8 cellular contexts compared by ENCODE assay signal in the genomic region with DNA sequence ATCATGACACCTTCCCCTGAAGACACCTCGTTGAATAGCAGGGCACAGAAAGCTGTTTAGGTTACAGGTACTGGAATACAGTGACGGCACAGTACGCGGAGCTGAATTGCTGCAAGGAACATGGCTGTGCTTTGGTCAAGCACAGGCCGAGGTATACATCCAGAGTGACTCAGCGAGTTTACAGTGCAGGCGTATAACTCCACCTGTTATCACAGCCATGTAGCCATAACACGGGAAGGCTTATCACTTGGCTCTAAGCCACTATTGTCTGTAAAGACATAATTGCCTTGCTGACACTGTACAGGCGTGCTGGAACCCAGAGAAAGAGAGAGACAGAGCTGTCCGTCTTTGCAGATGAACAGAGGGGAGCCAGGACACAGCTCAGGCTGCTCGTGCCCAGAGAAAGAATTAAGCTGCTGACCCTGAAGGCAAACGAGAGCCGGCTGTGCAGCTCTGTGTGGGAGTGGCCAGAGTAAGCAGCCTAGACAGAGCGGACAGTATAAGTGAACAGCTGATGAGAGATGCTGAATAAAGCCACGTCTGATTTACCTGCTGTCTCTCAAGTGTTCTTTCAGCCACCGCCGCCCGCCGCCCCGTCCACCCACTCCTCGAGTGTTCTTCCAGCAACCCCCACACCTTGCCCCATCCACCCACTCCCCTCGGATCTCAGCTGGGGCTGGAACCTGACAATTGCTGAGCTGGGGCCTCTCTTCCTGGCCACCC.
DNase-seq lines count a peak whose midpoint lies in the region; ATAC-seq, FAIRE-seq and TF ChIP-seq lines count a peak whose summit lies in the region.

No MANE protein-coding gene starts in this region.

- H3K27me3 ChIP-seq in astrocyte (ENCODE audit: insufficient read depth, low read length) (no peaks in the 10 kb centered on the region), left ventricle myocardium inferior (ENCODE audit: low read depth) (no peaks in the 10 kb centered on the region), sigmoid colon (no peaks in the 10 kb centered on the region)

- no peak for ATAC-seq in GM21528 (IDR thresholded peaks at IDR 0.05; ENCODE audit: low FRiP score, unreplicated experiment)

- H3K27ac ChIP-seq in astrocyte (ENCODE audit: low read depth, low read length) (peak overlapping the region; percentile 35), left ventricle myocardium inferior (replicated peaks) (peak overlapping the region; percentile 87), sigmoid colon (peak overlapping the region; percentile 83 to 94 (median 90))

- no peak for TF ChIP-seq POLR2A in sigmoid colon (IDR thresholded peaks at IDR 0.05)

- no peak overlapping the region for H3K4me3 ChIP-seq in astrocyte (ENCODE audit: insufficient read depth, low read depth, low read length)
- peak overlapping the region; percentile 18 for H3K4me3 ChIP-seq in left ventricle myocardium inferior
- H3K4me3 ChIP-seq in sigmoid colon: peak overlapping the region in 1 of 4 donors; percentile 3

- CTCF ChIA-PET in activated CD4-positive, alpha-beta memory T cell treated with anti-CD3 and anti-CD28 coated beads for 36 hours (lab: Charles Lee): interaction anchor here (0.5 to 1.7 kb wide), 3 partner anchors 11 to 69 kb away, joined by 4 to 11 read pairs (median 9); no protein-coding TSS in a partner anchor

- no peaks in the 10 kb centered on the region for H3K79me2 ChIP-seq in astrocyte (ENCODE audit: insufficient read depth, low read length)

- no peaks in the 10 kb centered on the region for H3K36me3 Mint-ChIP-seq in astrocyte (ENCODE audit: low read depth, unreplicated experiment)
- no peaks in the 10 kb centered on the region for H3K36me3 Mint-ChIP-seq in activated CD4-positive, alpha-beta memory T cell treated with anti-CD3 and anti-CD28 coated beads for 36 hours

- WGBS in sigmoid colon, 2 donors: 14 to 58% methylated on average over 22 of the region's 22 CpGs

- POLR2A ChIA-PET in activated CD4-positive, alpha-beta memory T cell treated with anti-CD3 and anti-CD28 coated beads for 36 hours (lab: Charles Lee): no interaction called here

- peak overlapping the region; percentile 63 for H3K4me2 ChIP-seq in astrocyte (ENCODE audit: low read length)

- H4K20me1 ChIP-seq in astrocyte (ENCODE audit: insufficient read depth, low read length): no peaks in the 10 kb centered on the region

- FAIRE-seq in astrocyte (lab: Jason Lieb, UNC): no peak

- H3K4me1 Mint-ChIP-seq in astrocyte (ENCODE audit: low read depth, unreplicated experiment): peaks cover 41% of the 10 kb centered on the region
- H3K4me1 Mint-ChIP-seq in activated CD4-positive, alpha-beta memory T cell treated with anti-CD3 and anti-CD28 coated beads for 36 hours (ENCODE audit: low read depth): peaks cover 2% of the 10 kb centered on the region

- H3K9me3 ChIP-seq in astrocyte (ENCODE audit: insufficient read depth, low read depth, low read length): no peaks in the 10 kb centered on the region
- no peaks in the 10 kb centered on the region for H3K9me3 ChIP-seq in left ventricle myocardium inferior (replicated peaks)
- no peaks in the 10 kb centered on the region for H3K9me3 ChIP-seq in sigmoid colon

- no peaks in the 10 kb centered on the region for H3K36me3 ChIP-seq in astrocyte (ENCODE audit: insufficient read depth, low read length)
- H3K36me3 ChIP-seq in left ventricle myocardium inferior: no peaks in the 10 kb centered on the region
- no peaks in the 10 kb centered on the region for H3K36me3 ChIP-seq in sigmoid colon

- H2AFZ ChIP-seq in astrocyte (ENCODE audit: low read depth, low read length): peak overlapping the region; percentile 57

- no peak overlapping the region for H3K4me3 Mint-ChIP-seq in astrocyte (ENCODE audit: unreplicated experiment)
- H3K4me3 Mint-ChIP-seq in activated CD4-positive, alpha-beta memory T cell treated with anti-CD3 and anti-CD28 coated beads for 36 hours: no peak overlapping the region

- H3K27ac Mint-ChIP-seq in astrocyte (ENCODE audit: unreplicated experiment): peak overlapping the region; percentile 67
- no peak overlapping the region for H3K27ac Mint-ChIP-seq in activated CD4-positive, alpha-beta memory T cell treated with anti-CD3 and anti-CD28 coated beads for 36 hours

- intact Hi-C loops in left ventricle myocardium inferior (cut with micrococcal nuclease) (no loop called here), sigmoid colon (cut with DNase I) (loop anchor here (5.0 kb wide), 1 partner anchor 67 kb away; no protein-coding TSS in a partner anchor)
- intact Hi-C loops in activated CD4-positive, alpha-beta memory T cell treated with anti-CD3 and anti-CD28 coated beads for 36 hours (cut with micrococcal nuclease): no loop called here

- peaks cover 2% of the 10 kb centered on the region for H3K9me3 Mint-ChIP-seq in astrocyte (ENCODE audit: unreplicated experiment)
- H3K9me3 Mint-ChIP-seq in activated CD4-positive, alpha-beta memory T cell treated with anti-CD3 and anti-CD28 coated beads for 36 hours: no peaks in the 10 kb centered on the region

- peak overlapping the region; percentile 48 for H3K9ac ChIP-seq in astrocyte (ENCODE audit: low read length)

- no peak for TF ChIP-seq EP300 in sigmoid colon (IDR thresholded peaks at IDR 0.05)

- H3K27me3 Mint-ChIP-seq in astrocyte (ENCODE audit: low read depth, unreplicated experiment): peaks cover 2% of the 10 kb centered on the region
- no peaks in the 10 kb centered on the region for H3K27me3 Mint-ChIP-seq in activated CD4-positive, alpha-beta memory T cell treated with anti-CD3 and anti-CD28 coated beads for 36 hours

- TF ChIP-seq CTCF in astrocyte (IDR thresholded peaks at IDR 0.05; ENCODE audit: insufficient read depth, low read depth, low read length) (no peak), left ventricle myocardium inferior (IDR thresholded peaks at IDR 0.05; ENCODE audit: borderline replicate concordance) (no peak), sigmoid colon (IDR thresholded peaks at IDR 0.05) (no peak)

- peaks cover 43% of the 10 kb centered on the region for H3K4me1 ChIP-seq in astrocyte (ENCODE audit: insufficient read depth, low read length)
- H3K4me1 ChIP-seq in left ventricle myocardium inferior: peaks cover 51% of the 10 kb centered on the region
- H3K4me1 ChIP-seq in sigmoid colon: peaks cover 0 to 69% (median 67%) of the 10 kb centered on the region in 4 donors

- DNase-seq in LHCN-M2 (ENCODE audit: low read depth) (peak; percentile 74), astrocyte (ENCODE audit: low read depth) (no peak), left ventricle myocardium inferior (peak; percentile 36), sigmoid colon (peak; percentile 89), T-helper 9 cell (no peak)
- DNase-seq in activated CD4-positive, alpha-beta memory T cell treated with anti-CD3 and anti-CD28 coated beads for 36 hours: no peak
- no peak for DNase-seq in stimulated activated naive CD4-positive, alpha-beta T cell (lab: John Stamatoyannopoulos, UW)

Comparison
In these comparisons a context has a peak if more than half of its experiments do, and no peak if none do; other contexts are left out.
1. DNase-seq: peak in LHCN-M2 (single experiment), left ventricle myocardium inferior (single experiment) and sigmoid colon (single experiment); none in astrocyte (single experiment), T-helper 9 cell (single experiment), activated CD4-positive, alpha-beta memory T cell treated with anti-CD3 and anti-CD28 coated beads for 36 hours (single experiment) and stimulated activated naive CD4-positive, alpha-beta T cell (0 of 6).
2. H3K27ac ChIP-seq: peak in every context shown above with its lines; median percentile 90 in sigmoid colon; 87 in left ventricle myocardium inferior; 35 in astrocyte.